33 cellular contexts compared by ENCODE assay signal in the genomic region with DNA sequence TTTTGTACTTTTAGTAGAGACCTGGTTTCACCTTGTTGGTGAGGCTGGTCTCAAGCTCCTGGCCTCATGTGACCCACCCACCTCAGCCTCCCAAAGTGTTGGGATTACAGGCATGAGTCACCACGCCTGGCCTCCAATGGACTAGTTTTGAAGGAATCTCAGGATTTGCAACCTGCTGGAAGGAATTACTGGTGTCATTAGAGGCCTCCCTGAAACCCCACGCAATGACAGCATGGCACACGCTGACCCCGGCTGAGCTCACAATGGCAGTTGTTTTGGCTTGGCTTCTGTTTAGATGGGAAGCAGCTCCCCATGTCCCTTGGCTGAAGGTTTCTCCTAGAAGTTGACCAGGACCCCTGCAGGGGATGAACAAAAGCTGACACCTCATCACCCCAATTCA. TPM values are rescaled to one million over a fixed set of nuclear protein-coding genes. Genes with fewer than 3 reads are reported as not detected.
DNase-seq lines count a peak whose midpoint lies in the region; ATAC-seq, FAIRE-seq and TF ChIP-seq lines count a peak whose summit lies in the region.
"Had no signal": no experiment of that assay in that cellular context is flagged by ENCODE, and none has a peak within 500 bp of the region (broad histone marks: within the 10 kb centered on the region; RNA-seq: fewer than 3 reads in every experiment).

No MANE protein-coding gene starts in this region.

- intact Hi-C loops in left lung (cut with DNase I), result loop anchor here in 1 of 2 donors (5.0 kb wide), 1 partner anchor 710 kb away; no protein-coding TSS in a partner anchor
- intact Hi-C loops in transverse colon (cut with DNase I; ENCODE audit: low total_unique reads), result loop anchor here (5.0 kb wide), 1 partner anchor 710 kb away; no protein-coding TSS in a partner anchor

- peaks cover 26% of the 10 kb centered on the region for H3F3A ChIP-seq in MM.1S (ENCODE audit: insufficient read depth, low read length)

- H3K27me3 ChIP-seq in astrocyte (ENCODE audit: insufficient read depth, low read length) (no peaks in the 10 kb centered on the region), left lung (no peaks in the 10 kb centered on the region), MM.1S (replicated peaks; ENCODE audit: insufficient read depth, low read length) (no peaks in the 10 kb centered on the region), transverse colon (no peaks in the 10 kb centered on the region)
- H3K27me3 ChIP-seq: body of pancreas, foreskin keratinocyte, heart right ventricle, sigmoid colon, tibial nerve had no signal

- no peak for TF ChIP-seq POLR2A in transverse colon (IDR thresholded peaks at IDR 0.05)

- no peaks in the 10 kb centered on the region for H3K79me2 ChIP-seq in astrocyte (ENCODE audit: insufficient read depth, low read length)
- no peaks in the 10 kb centered on the region for H3K79me2 ChIP-seq in MM.1S (ENCODE audit: low read length)

- TF ChIP-seq CTCF in astrocyte (IDR thresholded peaks at IDR 0.05; ENCODE audit: insufficient read depth, low read depth, low read length) (no peak), left lung (IDR thresholded peaks at IDR 0.05) (no peak), MM.1S (IDR thresholded peaks at IDR 0.05; ENCODE audit: low read length) (no peak), transverse colon (IDR thresholded peaks at IDR 0.05) (no peak)

- WGBS in transverse colon (ENCODE audit: low coverage in 1 of 2), 2 donors, result 91% methylated on average over 4 of the region's 4 CpGs; no CpG with 5 or more reads in 1 of the 2 donors

- H3K4me1 ChIP-seq in astrocyte (ENCODE audit: insufficient read depth, low read length), result peaks cover 16% of the 10 kb centered on the region
- H3K4me1 ChIP-seq in left lung, result peaks cover 0 to 8% of the 10 kb centered on the region in 2 donors
- peaks cover 29% of the 10 kb centered on the region for H3K4me1 ChIP-seq in MM.1S (ENCODE audit: low read length)
- H3K4me1 ChIP-seq in transverse colon, result no peaks in the 10 kb centered on the region
- H3K4me1 ChIP-seq: body of pancreas, foreskin keratinocyte had no signal

- in situ Hi-C loops in transverse colon (cut with MboI; ENCODE audit: low pct_ligation_motif_present in 1 of 4, low pct_unique_long_range_greater_than_20kb in 1 of 4, low sequenced_read_pairs in 3 of 4), result loop anchor here in 3 of 4 donors (25.0 kb wide), 2 partner anchors 550 to 1300 kb away; a partner anchor contains a TSS

- H2AFZ ChIP-seq in astrocyte (ENCODE audit: low read depth, low read length), result no peak overlapping the region
- H2AFZ ChIP-seq in MM.1S (ENCODE audit: low read length), result no peak overlapping the region

- no peak overlapping the region for H3K27ac Mint-ChIP-seq in astrocyte (ENCODE audit: unreplicated experiment)
- H3K27ac Mint-ChIP-seq: CD14-positive monocyte; dendritic cell treated with granulocyte-macrophage colony-stimulating factor and Interleukin-4, amounts not matched to agents 40 ng/mL and 50 ng/mL, for 4 days; naive thymus-derived CD8-positive, alpha-beta T cell; progenitor cell of endocrine pancreas had no signal

- no peak for ATAC-seq in left lung
- no peak for ATAC-seq in GM19023 (IDR thresholded peaks at IDR 0.05; ENCODE audit: unreplicated experiment)
- ATAC-seq: body of pancreas; esophagus mucosa; heart right ventricle; lower lobe of right lung; naive thymus-derived CD8-positive, alpha-beta T cell had no signal

- FAIRE-seq in astrocyte (lab: Jason Lieb, UNC), result no peak
- FAIRE-seq: H54 had no signal

- no peak for TF ChIP-seq EP300 in transverse colon (IDR thresholded peaks at IDR 0.05; ENCODE audit: low read depth)

- no peaks in the 10 kb centered on the region for H3K36me3 ChIP-seq in astrocyte (ENCODE audit: insufficient read depth, low read length)
- H3K36me3 ChIP-seq in left lung, result no peaks in the 10 kb centered on the region
- no peaks in the 10 kb centered on the region for H3K36me3 ChIP-seq in MM.1S (replicated peaks; ENCODE audit: insufficient read depth, low read length)
- no peaks in the 10 kb centered on the region for H3K36me3 ChIP-seq in transverse colon
- H3K36me3 ChIP-seq: heart right ventricle, lower lobe of right lung, sigmoid colon, tibial nerve had no signal

- H3K4me2 ChIP-seq in astrocyte (ENCODE audit: low read length) (no peak overlapping the region), MM.1S (ENCODE audit: low read depth, low read length) (no peak overlapping the region)

- no peak overlapping the region for H3K4me3 Mint-ChIP-seq in astrocyte (ENCODE audit: unreplicated experiment)
- H3K4me3 Mint-ChIP-seq: CD14-positive monocyte; central memory CD8-positive, alpha-beta T cell; dendritic cell treated with granulocyte-macrophage colony-stimulating factor and Interleukin-4, amounts not matched to agents 40 ng/mL and 50 ng/mL, for 4 days; naive thymus-derived CD8-positive, alpha-beta T cell had no signal

- no peak overlapping the region for H3K9ac ChIP-seq in astrocyte (ENCODE audit: low read length)
- H3K9ac ChIP-seq in MM.1S (ENCODE audit: low read length), result no peak overlapping the region

- H3K4me3 ChIP-seq in astrocyte (ENCODE audit: insufficient read depth, low read depth, low read length) (no peak overlapping the region), left lung (no peak overlapping the region), MM.1S (ENCODE audit: low read length) (no peak overlapping the region), transverse colon (no peak overlapping the region)
- H3K4me3 ChIP-seq: body of pancreas, heart right ventricle, lower lobe of right lung, sigmoid colon, tibial nerve had no signal

- H3K9me3 ChIP-seq in astrocyte (ENCODE audit: insufficient read depth, low read depth, low read length) (no peaks in the 10 kb centered on the region), left lung (no peaks in the 10 kb centered on the region), MM.1S (replicated peaks; ENCODE audit: insufficient read depth, low read length) (no peaks in the 10 kb centered on the region), transverse colon (no peaks in the 10 kb centered on the region)
- H3K9me3 ChIP-seq: body of pancreas, heart right ventricle, lower lobe of right lung, sigmoid colon, tibial nerve had no signal

- peaks cover 7% of the 10 kb centered on the region for H3K4me1 Mint-ChIP-seq in astrocyte (ENCODE audit: low read depth, unreplicated experiment)

- H3K27ac ChIP-seq in astrocyte (ENCODE audit: low read depth, low read length) (no peak overlapping the region), left lung (no peak overlapping the region), MM.1S (ENCODE audit: low read length) (no peak overlapping the region), transverse colon (no peak overlapping the region)
- H3K27ac ChIP-seq: body of pancreas, foreskin keratinocyte, heart right ventricle, lower lobe of right lung, sigmoid colon, tibial nerve had no signal

- H4K20me1 ChIP-seq in astrocyte (ENCODE audit: insufficient read depth, low read length) (no peaks in the 10 kb centered on the region), MM.1S (ENCODE audit: insufficient read depth, low read length) (no peaks in the 10 kb centered on the region)

- peaks cover 4% of the 10 kb centered on the region for H3K9me3 Mint-ChIP-seq in astrocyte (ENCODE audit: unreplicated experiment)
- H3K9me3 Mint-ChIP-seq: CD14-positive monocyte; central memory CD8-positive, alpha-beta T cell; dendritic cell treated with granulocyte-macrophage colony-stimulating factor and Interleukin-4, amounts not matched to agents 40 ng/mL and 50 ng/mL, for 4 days; naive thymus-derived CD8-positive, alpha-beta T cell had no signal

- no peaks in the 10 kb centered on the region for H3K36me3 Mint-ChIP-seq in astrocyte (ENCODE audit: low read depth, unreplicated experiment)
- H3K36me3 Mint-ChIP-seq: CD14-positive monocyte; naive thymus-derived CD8-positive, alpha-beta T cell had no signal

- DNase-seq in Daoy (ENCODE audit: low read depth), result peak; percentile 43
- DNase-seq in HT1080 (ENCODE audit: low read depth), result peak; percentile 23
- peak; percentile 30 for DNase-seq in astrocyte (ENCODE audit: low read depth)
- DNase-seq in retina, result peak; percentile 38
- no peak for DNase-seq in left lung
- no peak for DNase-seq in MM.1S
- DNase-seq in transverse colon, result no peak
- DNase-seq: activated CD4-positive, alpha-beta T cell treated with anti-CD3 and anti-CD28 coated beads, Interleukin-2, amount 50 U/mL, for 1 hour; activated naive CD4-positive, alpha-beta T cell; activated T-cell treated with anti-CD3 and anti-CD28 coated beads, Interleukin-2, amount 50 U/mL, for 48 hours; body of pancreas; DND-41; foreskin keratinocyte; heart right ventricle; KG1; lower lobe of right lung; naive thymus-derived CD8-positive, alpha-beta T cell; NCI-H1417 treated with DMSO at 0.1 percent for 48 hours; NCI-H2081 treated with DMSO at 0.1 percent for 48 hours; NCI-H345; NCI-H69; nucleus accumbens; sigmoid colon; stimulated activated CD4-positive, alpha-beta T cell treated with anti-CD3 and anti-CD28 coated beads, Interleukin-4, amount 100 ng/mL, for 24 hours; T1000 had no signal

- no peaks in the 10 kb centered on the region for H3K9me2 ChIP-seq in MM.1S (replicated peaks; ENCODE audit: insufficient read depth, low read length)

- peaks cover 9% of the 10 kb centered on the region for H3K27me3 Mint-ChIP-seq in astrocyte (ENCODE audit: low read depth, unreplicated experiment)
- H3K27me3 Mint-ChIP-seq: naive thymus-derived CD8-positive, alpha-beta T cell had no signal

RNA-seq across cellular contexts. Expression of a gene that starts 23.1 kb away (rescaled TPM):
- 160 and 186 TPM in 2 replicates for total RNA-seq in Daoy (2014; rRNA removed; shearing (Covaris generic))
- total RNA-seq in HT1080 (2014; rRNA removed; shearing (Covaris generic)), result 142 and 183 TPM in 2 replicates
- 120 and 133 TPM in 2 replicates for polyA plus RNA-seq in HT1080 (2015; cell fraction: cytosol; rRNA removed)
- polyA plus RNA-seq in HT1080 (2015; cell fraction: nucleus; rRNA removed), result 69.7 and 89.0 TPM in 2 replicates
- total RNA-seq in astrocyte, result 76.1 and 88.3 TPM in 2 replicates
- total RNA-seq in left lung, result 10 to 100 TPM; 44.4 to 47.2 TPM
- 10 to 100 TPM; 10.3 to 43.0 (median 35.4) TPM for total RNA-seq in transverse colon

Comparison
In these comparisons a context has a peak if more than half of its experiments do, and no peak if none do; other contexts are left out.
1. DNase-seq: peak in Daoy (single experiment), HT1080 (single experiment), astrocyte (single experiment) and retina (single experiment); none in left lung (0 of 2), MM.1S (single experiment) and transverse colon (single experiment).